2 cellular contexts compared by ENCODE assay signal in the genomic region with DNA sequence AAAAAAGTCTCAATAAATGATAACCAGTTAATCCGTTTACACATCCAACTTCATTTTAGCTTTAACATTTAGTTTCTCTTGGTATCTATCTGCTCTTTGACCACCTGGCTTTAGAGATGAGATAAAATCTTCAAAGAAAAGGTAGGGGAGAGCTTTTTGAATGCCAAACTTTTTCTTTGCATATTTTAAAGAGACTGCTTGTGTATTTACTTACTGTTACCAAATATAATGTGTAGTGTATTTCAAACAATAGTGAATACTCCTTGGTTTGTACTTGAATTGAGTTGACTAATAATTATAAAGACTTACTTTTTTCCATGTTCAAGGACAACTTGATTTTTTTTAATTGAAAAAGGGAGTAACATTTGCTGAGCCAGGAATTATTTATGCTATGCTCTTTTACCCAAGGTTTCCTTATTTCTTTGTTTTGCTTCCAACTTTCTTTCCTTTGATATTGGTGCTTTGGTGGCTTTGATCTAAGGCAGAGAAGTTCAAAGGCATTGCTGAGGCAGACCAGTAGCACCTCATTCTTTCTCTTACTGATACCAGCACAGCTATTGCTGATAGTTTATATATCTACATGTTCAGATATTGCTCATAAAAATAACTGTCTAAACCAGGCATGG.
TF ChIP-seq lines count a peak whose summit lies in the region.

No MANE protein-coding gene starts in this region.

TF ChIP-seq in A549, 52 proteins besides CTCF, POLR2A, EP300 and RAD21:
- no peak for TF ChIP-seq PBX3 (IDR thresholded peaks at IDR 0.05)
- no peak for TF ChIP-seq RARB (CRISPR knock-in tag; IDR thresholded peaks at IDR 0.05)
- no peak for TF ChIP-seq MYC (IDR thresholded peaks at IDR 0.05; ENCODE audit: borderline replicate concordance, low read length)
- no peak for TF ChIP-seq NFE2L2 (conservative IDR thresholded peaks at IDR 0.05; ENCODE audit: low read length)
- TF ChIP-seq CHD2 (IDR thresholded peaks at IDR 0.05; ENCODE audit: low read length, partially characterized antibody) = no peak
- TF ChIP-seq JUNB (IDR thresholded peaks at IDR 0.05) = no peak
- no peak for TF ChIP-seq ZC3H11A (IDR thresholded peaks at IDR 0.05)
- TF ChIP-seq SREBF2 (IDR thresholded peaks at IDR 0.05) = no peak
- no peak for TF ChIP-seq HOXA7 (CRISPR knock-in tag; IDR thresholded peaks at IDR 0.05)
- no peak for TF ChIP-seq FOXS1 (CRISPR knock-in tag; IDR thresholded peaks at IDR 0.05)
- no peak for TF ChIP-seq TFCP2L1 (CRISPR knock-in tag; IDR thresholded peaks at IDR 0.05)
- TF ChIP-seq NPAS2 (CRISPR knock-in tag; IDR thresholded peaks at IDR 0.05; ENCODE audit: borderline replicate concordance) = no peak
- no peak for TF ChIP-seq HOXB13 (CRISPR knock-in tag; IDR thresholded peaks at IDR 0.05; ENCODE audit: low read depth)

TF ChIP-seq in K562, 482 proteins besides CTCF, POLR2A, EP300 and RAD21:
- TF ChIP-seq FOXJ2 (tag; IDR thresholded peaks at IDR 0.05) = no peak
- TF ChIP-seq ZNF316 (IDR thresholded peaks at IDR 0.05) = peak; percentile 12; the same call in 1 of the 2 replicates
- no peak for TF ChIP-seq HNRNPL (IDR thresholded peaks at IDR 0.05; ENCODE audit: low read depth, low read length)
